8 cellular contexts compared by ENCODE assay signal in genomic region chr20:32358632-32358882, GRCh38. TPM values are rescaled to one million over a fixed set of nuclear protein-coding genes. Genes with fewer than 3 reads are reported as not detected.
A peak's percentile ranks its signal among the peaks of the same experiment; 100 is the strongest.
DNase-seq lines count a peak whose midpoint lies in the region; ATAC-seq and TF ChIP-seq lines count a peak whose summit lies in the region.

No MANE protein-coding gene starts in this region.

- H3K9ac ChIP-seq in MM.1S (ENCODE audit: low read length): peak overlapping the region; percentile 80; the same call in 1 of the 2 replicates

- H3K27me3 ChIP-seq in MM.1S (replicated peaks; ENCODE audit: insufficient read depth, low read length): no peaks in the 10 kb centered on the region

- TF ChIP-seq CTCF in C4-2B (conservative IDR thresholded peaks at IDR 0.05): no peak
- no peak for TF ChIP-seq CTCF in MM.1S (IDR thresholded peaks at IDR 0.05; ENCODE audit: low read length)
- no peak for TF ChIP-seq CTCF in osteocyte (IDR thresholded peaks at IDR 0.05)

- no peaks in the 10 kb centered on the region for H3K9me3 ChIP-seq in MM.1S (replicated peaks; ENCODE audit: insufficient read depth, low read length)

- H3K79me2 ChIP-seq in MM.1S (ENCODE audit: low read length): peaks cover 49% of the 10 kb centered on the region

- H3F3A ChIP-seq in MM.1S (ENCODE audit: insufficient read depth, low read length): peaks cover 9% of the 10 kb centered on the region; the same call in 1 of the 2 replicates

- H3K27me3 Mint-ChIP-seq in effector memory CD8-positive, alpha-beta T cell: no peaks in the 10 kb centered on the region
- no peaks in the 10 kb centered on the region for H3K27me3 Mint-ChIP-seq in osteocyte (ENCODE audit: unreplicated experiment)

- no peak overlapping the region for H2AFZ ChIP-seq in MM.1S (ENCODE audit: low read length)

- H3K36me3 Mint-ChIP-seq in effector memory CD8-positive, alpha-beta T cell (ENCODE audit: insufficient read depth): peaks cover 19% of the 10 kb centered on the region
- H3K36me3 Mint-ChIP-seq in osteocyte (ENCODE audit: unreplicated experiment): no peaks in the 10 kb centered on the region

- H3K27ac ChIP-seq in C4-2B (peak overlapping the region; percentile 88), MM.1S (ENCODE audit: low read length) (peak overlapping the region; percentile 11; the same call in 1 of the 2 replicates)

- H3K36me3 ChIP-seq in MM.1S (replicated peaks; ENCODE audit: insufficient read depth, low read length): no peaks in the 10 kb centered on the region

- H3K9me3 Mint-ChIP-seq in effector memory CD8-positive, alpha-beta T cell: no peaks in the 10 kb centered on the region
- H3K9me3 Mint-ChIP-seq in osteocyte (ENCODE audit: unreplicated experiment): no peaks in the 10 kb centered on the region

- H3K4me2 ChIP-seq in MM.1S (ENCODE audit: low read depth, low read length): no peak overlapping the region

- peaks cover 35 to 47% of the 10 kb centered on the region in 2 donors for H3K4me1 Mint-ChIP-seq in effector memory CD8-positive, alpha-beta T cell (ENCODE audit: low read depth in 2 of 2)
- peaks cover 73% of the 10 kb centered on the region for H3K4me1 Mint-ChIP-seq in osteocyte (ENCODE audit: unreplicated experiment)

- H3K4me1 ChIP-seq in MM.1S (ENCODE audit: low read length): peaks cover 14% of the 10 kb centered on the region

- ATAC-seq in effector memory CD8-positive, alpha-beta T cell (replicated peaks): no peak
- ATAC-seq in esophagus mucosa (no peak), GM19463 (IDR thresholded peaks at IDR 0.05; ENCODE audit: unreplicated experiment) (no peak), HG02970 (IDR thresholded peaks at IDR 0.05; ENCODE audit: low FRiP score, unreplicated experiment) (no peak), GM21619 (IDR thresholded peaks at IDR 0.05; ENCODE audit: unreplicated experiment) (no peak)

- peak overlapping the region; percentile 90 for H3K4me3 ChIP-seq in MM.1S (ENCODE audit: low read length)

- DNase-seq in MM.1S (no peak), osteocyte (ENCODE audit: extremely low spot score, unreplicated experiment) (no peak)
- DNase-seq in effector memory CD8-positive, alpha-beta T cell: peak in 1 of 3 experiments; percentile 46

- peak overlapping the region; percentile 96 for H3K4me3 Mint-ChIP-seq in effector memory CD8-positive, alpha-beta T cell
- H3K4me3 Mint-ChIP-seq in osteocyte (ENCODE audit: unreplicated experiment): peak overlapping the region; percentile 40

- peaks cover 20% of the 10 kb centered on the region; the same call in 1 of the 2 replicates for H4K20me1 ChIP-seq in MM.1S (ENCODE audit: insufficient read depth, low read length)

- peak overlapping the region; percentile 92 to 97 for H3K27ac Mint-ChIP-seq in effector memory CD8-positive, alpha-beta T cell
- no peak overlapping the region for H3K27ac Mint-ChIP-seq in osteocyte (ENCODE audit: unreplicated experiment)

- H3K9me2 ChIP-seq in MM.1S (replicated peaks; ENCODE audit: insufficient read depth, low read length): no peaks in the 10 kb centered on the region

RNA-seq across cellular contexts. Expression of gene ASXL1, which starts 0.4 kb away (rescaled TPM):
- 76.8 and 79.6 TPM in 2 replicates for total RNA-seq in osteocyte
- 27.5 TPM for total RNA-seq in esophagus mucosa
